ENCODE assay signal across 1 cellular context in the genomic region with DNA sequence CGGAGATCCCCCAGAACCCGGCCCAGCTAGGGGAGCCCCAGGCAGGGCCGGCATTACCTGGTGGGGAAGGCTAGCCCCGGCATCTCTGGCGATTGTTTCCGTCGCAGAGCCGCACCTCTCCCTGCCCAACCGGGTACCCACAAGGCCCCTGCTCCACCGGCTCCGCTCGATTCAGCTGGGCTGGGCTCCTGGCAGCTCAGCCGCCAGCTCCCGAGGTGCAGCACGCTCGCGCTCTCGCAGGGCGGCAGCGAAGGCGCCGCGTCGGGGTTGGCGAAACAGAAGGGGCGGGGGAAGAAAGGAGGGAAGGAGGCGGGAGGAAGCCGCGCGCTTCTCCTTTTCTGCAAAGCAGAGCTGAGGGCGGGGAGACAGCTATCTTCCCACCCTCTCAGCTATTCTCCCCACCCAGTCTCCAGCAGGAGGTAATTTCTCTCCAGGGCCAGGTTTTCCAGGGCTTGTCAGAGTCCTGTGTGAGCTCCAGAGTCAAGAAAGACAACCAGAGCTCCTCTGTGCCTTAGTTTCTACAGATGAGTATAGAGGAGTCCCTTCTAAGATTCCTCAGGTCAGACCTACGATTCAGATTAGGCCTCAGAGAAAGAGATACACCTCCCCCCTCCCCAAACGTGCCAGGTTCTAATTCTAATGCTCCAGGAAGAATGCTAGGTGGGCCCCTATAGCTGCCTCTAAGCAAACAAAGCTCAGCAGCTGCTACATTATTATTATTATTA.
TF ChIP-seq lines count a peak whose summit lies in the region.

No MANE protein-coding gene starts in this region.

TF ChIP-seq in HEK293, 187 proteins besides CTCF, POLR2A, EP300 and RAD21 (continued from another document and continues in another):
- TF ChIP-seq, protein P1, sequence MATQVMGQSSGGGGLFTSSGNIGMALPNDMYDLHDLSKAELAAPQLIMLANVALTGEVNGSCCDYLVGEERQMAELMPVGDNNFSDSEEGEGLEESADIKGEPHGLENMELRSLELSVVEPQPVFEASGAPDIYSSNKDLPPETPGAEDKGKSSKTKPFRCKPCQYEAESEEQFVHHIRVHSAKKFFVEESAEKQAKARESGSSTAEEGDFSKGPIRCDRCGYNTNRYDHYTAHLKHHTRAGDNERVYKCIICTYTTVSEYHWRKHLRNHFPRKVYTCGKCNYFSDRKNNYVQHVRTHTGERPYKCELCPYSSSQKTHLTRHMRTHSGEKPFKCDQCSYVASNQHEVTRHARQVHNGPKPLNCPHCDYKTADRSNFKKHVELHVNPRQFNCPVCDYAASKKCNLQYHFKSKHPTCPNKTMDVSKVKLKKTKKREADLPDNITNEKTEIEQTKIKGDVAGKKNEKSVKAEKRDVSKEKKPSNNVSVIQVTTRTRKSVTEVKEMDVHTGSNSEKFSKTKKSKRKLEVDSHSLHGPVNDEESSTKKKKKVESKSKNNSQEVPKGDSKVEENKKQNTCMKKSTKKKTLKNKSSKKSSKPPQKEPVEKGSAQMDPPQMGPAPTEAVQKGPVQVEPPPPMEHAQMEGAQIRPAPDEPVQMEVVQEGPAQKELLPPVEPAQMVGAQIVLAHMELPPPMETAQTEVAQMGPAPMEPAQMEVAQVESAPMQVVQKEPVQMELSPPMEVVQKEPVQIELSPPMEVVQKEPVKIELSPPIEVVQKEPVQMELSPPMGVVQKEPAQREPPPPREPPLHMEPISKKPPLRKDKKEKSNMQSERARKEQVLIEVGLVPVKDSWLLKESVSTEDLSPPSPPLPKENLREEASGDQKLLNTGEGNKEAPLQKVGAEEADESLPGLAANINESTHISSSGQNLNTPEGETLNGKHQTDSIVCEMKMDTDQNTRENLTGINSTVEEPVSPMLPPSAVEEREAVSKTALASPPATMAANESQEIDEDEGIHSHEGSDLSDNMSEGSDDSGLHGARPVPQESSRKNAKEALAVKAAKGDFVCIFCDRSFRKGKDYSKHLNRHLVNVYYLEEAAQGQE (tag by site-specific recombination; IDR thresholded peaks at IDR 0.05): no peak
- TF ChIP-seq ZNF19 (tag by site-specific recombination; IDR thresholded peaks at IDR 0.05; ENCODE audit: low read depth) (no peak), ZNF366 (tag by site-specific recombination; conservative IDR thresholded peaks at IDR 0.05) (peak; percentile 64), ZNF223 (tag by site-specific recombination; IDR thresholded peaks at IDR 0.05) (no peak), ZNF404 (tag by site-specific recombination; IDR thresholded peaks at IDR 0.05) (no peak), ZNF423 (tag by site-specific recombination; IDR thresholded peaks at IDR 0.05) (no peak), ZNF514 (tag by site-specific recombination; IDR thresholded peaks at IDR 0.05) (no peak), ZNF302 (tag by site-specific recombination; IDR thresholded peaks at IDR 0.05; ENCODE audit: low read depth) (no peak), ZNF48 (tag by site-specific recombination; IDR thresholded peaks at IDR 0.05) (no peak), ZNF140 (tag by site-specific recombination; IDR thresholded peaks at IDR 0.05) (no peak), ZNF394 (tag by site-specific recombination; IDR thresholded peaks at IDR 0.05; ENCODE audit: borderline replicate concordance) (peak; percentile 94), EGR2 (tag by site-specific recombination; IDR thresholded peaks at IDR 0.05; ENCODE audit: low read depth) (peak; percentile 76), ZNF341 (tag by site-specific recombination; IDR thresholded peaks at IDR 0.05; ENCODE audit: low read depth) (peak; percentile 87), ZFP41 (tag by site-specific recombination; IDR thresholded peaks at IDR 0.05; ENCODE audit: borderline replicate concordance) (no peak), ZNF169 (tag by site-specific recombination; IDR thresholded peaks at IDR 0.05) (no peak), HOXC10 (CRISPR knock-in tag; IDR thresholded peaks at IDR 0.05) (no peak), ZNF175 (tag by site-specific recombination; IDR thresholded peaks at IDR 0.05) (no peak), ZNF558 (tag by site-specific recombination; IDR thresholded peaks at IDR 0.05) (no peak), ZFHX2 (tag by site-specific recombination; conservative IDR thresholded peaks at IDR 0.05) (peak; percentile 64), GLIS1 (tag by site-specific recombination; IDR thresholded peaks at IDR 0.05) (peak; percentile 49; the same call in 1 of the 2 replicates), ZNF747 (tag by site-specific recombination; IDR thresholded peaks at IDR 0.05) (no peak), ZSCAN30 (tag by site-specific recombination; IDR thresholded peaks at IDR 0.05) (peak; percentile 35; the same call in 1 of the 2 replicates), ZNF626 (tag by site-specific recombination; IDR thresholded peaks at IDR 0.05) (no peak), KLF7 (tag by site-specific recombination; IDR thresholded peaks at IDR 0.05; ENCODE audit: borderline replicate concordance) (no peak), ZNF76 (tag by site-specific recombination; IDR thresholded peaks at IDR 0.05; ENCODE audit: borderline replicate concordance, low read depth) (peak; percentile 64; the same call in 1 of the 2 replicates), ZNF335 (tag by site-specific recombination; conservative IDR thresholded peaks at IDR 0.05) (peak; percentile 65), ZNF2 (tag by site-specific recombination; IDR thresholded peaks at IDR 0.05) (no peak), SETDB1 (IDR thresholded peaks at IDR 0.05; ENCODE audit: insufficient read length, low read length) (no peak), ZNF324 (tag by site-specific recombination; IDR thresholded peaks at IDR 0.05) (no peak), ZNF23 (tag by site-specific recombination; IDR thresholded peaks at IDR 0.05; ENCODE audit: borderline replicate concordance) (no peak), ZSCAN23 (tag by site-specific recombination; IDR thresholded peaks at IDR 0.05) (no peak), ZNF239 (tag by site-specific recombination; IDR thresholded peaks at IDR 0.05) (no peak), GLIS2 (tag by site-specific recombination; IDR thresholded peaks at IDR 0.05) (no peak)
- TF ChIP-seq, protein P2, sequence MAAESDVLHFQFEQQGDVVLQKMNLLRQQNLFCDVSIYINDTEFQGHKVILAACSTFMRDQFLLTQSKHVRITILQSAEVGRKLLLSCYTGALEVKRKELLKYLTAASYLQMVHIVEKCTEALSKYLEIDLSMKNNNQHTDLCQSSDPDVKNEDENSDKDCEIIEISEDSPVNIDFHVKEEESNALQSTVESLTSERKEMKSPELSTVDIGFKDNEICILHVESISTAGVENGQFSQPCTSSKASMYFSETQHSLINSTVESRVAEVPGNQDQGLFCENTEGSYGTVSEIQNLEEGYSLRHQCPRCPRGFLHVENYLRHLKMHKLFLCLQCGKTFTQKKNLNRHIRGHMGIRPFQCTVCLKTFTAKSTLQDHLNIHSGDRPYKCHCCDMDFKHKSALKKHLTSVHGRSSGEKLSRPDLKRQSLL (tag by site-specific recombination; IDR thresholded peaks at IDR 0.05): peak; percentile 81; the same call in 1 of the 2 replicates
- TF ChIP-seq, protein P3, sequence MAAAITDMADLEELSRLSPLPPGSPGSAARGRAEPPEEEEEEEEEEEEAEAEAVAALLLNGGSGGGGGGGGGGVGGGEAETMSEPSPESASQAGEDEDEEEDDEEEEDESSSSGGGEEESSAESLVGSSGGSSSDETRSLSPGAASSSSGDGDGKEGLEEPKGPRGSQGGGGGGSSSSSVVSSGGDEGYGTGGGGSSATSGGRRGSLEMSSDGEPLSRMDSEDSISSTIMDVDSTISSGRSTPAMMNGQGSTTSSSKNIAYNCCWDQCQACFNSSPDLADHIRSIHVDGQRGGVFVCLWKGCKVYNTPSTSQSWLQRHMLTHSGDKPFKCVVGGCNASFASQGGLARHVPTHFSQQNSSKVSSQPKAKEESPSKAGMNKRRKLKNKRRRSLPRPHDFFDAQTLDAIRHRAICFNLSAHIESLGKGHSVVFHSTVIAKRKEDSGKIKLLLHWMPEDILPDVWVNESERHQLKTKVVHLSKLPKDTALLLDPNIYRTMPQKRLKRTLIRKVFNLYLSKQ (tag by site-specific recombination; IDR thresholded peaks at IDR 0.05; ENCODE audit: borderline replicate concordance): no peak
- TF ChIP-seq, protein P4, sequence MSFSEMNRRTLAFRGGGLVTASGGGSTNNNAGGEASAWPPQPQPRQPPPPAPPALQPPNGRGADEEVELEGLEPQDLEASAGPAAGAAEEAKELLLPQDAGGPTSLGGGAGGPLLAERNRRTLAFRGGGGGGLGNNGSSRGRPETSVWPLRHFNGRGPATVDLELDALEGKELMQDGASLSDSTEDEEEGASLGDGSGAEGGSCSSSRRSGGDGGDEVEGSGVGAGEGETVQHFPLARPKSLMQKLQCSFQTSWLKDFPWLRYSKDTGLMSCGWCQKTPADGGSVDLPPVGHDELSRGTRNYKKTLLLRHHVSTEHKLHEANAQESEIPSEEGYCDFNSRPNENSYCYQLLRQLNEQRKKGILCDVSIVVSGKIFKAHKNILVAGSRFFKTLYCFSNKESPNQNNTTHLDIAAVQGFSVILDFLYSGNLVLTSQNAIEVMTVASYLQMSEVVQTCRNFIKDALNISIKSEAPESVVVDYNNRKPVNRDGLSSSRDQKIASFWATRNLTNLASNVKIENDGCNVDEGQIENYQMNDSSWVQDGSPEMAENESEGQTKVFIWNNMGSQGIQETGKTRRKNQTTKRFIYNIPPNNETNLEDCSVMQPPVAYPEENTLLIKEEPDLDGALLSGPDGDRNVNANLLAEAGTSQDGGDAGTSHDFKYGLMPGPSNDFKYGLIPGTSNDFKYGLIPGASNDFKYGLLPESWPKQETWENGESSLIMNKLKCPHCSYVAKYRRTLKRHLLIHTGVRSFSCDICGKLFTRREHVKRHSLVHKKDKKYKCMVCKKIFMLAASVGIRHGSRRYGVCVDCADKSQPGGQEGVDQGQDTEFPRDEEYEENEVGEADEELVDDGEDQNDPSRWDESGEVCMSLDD (tag by site-specific recombination; IDR thresholded peaks at IDR 0.05): no peak
- TF ChIP-seq, protein P5, sequence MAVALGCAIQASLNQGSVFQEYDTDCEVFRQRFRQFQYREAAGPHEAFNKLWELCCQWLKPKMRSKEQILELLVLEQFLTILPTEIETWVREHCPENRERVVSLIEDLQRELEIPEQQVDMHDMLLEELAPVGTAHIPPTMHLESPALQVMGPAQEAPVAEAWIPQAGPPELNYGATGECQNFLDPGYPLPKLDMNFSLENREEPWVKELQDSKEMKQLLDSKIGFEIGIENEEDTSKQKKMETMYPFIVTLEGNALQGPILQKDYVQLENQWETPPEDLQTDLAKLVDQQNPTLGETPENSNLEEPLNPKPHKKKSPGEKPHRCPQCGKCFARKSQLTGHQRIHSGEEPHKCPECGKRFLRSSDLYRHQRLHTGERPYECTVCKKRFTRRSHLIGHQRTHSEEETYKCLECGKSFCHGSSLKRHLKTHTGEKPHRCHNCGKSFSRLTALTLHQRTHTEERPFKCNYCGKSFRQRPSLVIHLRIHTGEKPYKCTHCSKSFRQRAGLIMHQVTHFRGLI (tag by site-specific recombination; IDR thresholded peaks at IDR 0.05): peak; percentile 95
- TF ChIP-seq, protein P6, sequence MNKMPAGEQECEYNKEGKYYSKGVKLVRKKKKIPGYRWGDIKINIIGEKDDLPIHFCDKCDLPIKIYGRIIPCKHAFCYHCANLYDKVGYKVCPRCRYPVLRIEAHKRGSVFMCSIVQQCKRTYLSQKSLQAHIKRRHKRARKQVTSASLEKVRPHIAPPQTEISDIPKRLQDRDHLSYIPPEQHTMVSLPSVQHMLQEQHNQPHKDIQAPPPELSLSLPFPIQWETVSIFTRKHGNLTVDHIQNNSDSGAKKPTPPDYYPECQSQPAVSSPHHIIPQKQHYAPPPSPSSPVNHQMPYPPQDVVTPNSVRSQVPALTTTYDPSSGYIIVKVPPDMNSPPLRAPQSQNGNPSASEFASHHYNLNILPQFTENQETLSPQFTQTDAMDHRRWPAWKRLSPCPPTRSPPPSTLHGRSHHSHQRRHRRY (tag by site-specific recombination; IDR thresholded peaks at IDR 0.05): no peak
- TF ChIP-seq, protein P7, sequence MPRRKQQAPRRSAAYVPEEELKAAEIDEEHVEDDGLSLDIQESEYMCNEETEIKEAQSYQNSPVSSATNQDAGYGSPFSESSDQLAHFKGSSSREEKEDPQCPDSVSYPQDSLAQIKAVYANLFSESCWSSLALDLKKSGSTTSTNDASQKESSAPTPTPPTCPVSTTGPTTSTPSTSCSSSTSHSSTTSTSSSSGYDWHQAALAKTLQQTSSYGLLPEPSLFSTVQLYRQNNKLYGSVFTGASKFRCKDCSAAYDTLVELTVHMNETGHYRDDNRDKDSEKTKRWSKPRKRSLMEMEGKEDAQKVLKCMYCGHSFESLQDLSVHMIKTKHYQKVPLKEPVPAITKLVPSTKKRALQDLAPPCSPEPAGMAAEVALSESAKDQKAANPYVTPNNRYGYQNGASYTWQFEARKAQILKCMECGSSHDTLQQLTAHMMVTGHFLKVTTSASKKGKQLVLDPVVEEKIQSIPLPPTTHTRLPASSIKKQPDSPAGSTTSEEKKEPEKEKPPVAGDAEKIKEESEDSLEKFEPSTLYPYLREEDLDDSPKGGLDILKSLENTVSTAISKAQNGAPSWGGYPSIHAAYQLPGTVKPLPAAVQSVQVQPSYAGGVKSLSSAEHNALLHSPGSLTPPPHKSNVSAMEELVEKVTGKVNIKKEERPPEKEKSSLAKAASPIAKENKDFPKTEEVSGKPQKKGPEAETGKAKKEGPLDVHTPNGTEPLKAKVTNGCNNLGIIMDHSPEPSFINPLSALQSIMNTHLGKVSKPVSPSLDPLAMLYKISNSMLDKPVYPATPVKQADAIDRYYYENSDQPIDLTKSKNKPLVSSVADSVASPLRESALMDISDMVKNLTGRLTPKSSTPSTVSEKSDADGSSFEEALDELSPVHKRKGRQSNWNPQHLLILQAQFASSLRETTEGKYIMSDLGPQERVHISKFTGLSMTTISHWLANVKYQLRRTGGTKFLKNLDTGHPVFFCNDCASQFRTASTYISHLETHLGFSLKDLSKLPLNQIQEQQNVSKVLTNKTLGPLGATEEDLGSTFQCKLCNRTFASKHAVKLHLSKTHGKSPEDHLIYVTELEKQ (tag by site-specific recombination; IDR thresholded peaks at IDR 0.05; ENCODE audit: borderline replicate concordance): no peak
- TF ChIP-seq, protein P8, sequence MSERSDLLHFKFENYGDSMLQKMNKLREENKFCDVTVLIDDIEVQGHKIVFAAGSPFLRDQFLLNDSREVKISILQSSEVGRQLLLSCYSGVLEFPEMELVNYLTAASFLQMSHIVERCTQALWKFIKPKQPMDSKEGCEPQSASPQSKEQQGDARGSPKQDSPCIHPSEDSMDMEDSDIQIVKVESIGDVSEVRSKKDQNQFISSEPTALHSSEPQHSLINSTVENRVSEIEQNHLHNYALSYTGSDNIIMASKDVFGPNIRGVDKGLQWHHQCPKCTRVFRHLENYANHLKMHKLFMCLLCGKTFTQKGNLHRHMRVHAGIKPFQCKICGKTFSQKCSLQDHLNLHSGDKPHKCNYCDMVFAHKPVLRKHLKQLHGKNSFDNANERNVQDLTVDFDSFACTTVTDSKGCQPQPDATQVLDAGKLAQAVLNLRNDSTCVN (tag by site-specific recombination; optimal IDR thresholded peaks at IDR 0.05): peak; percentile 75
